Comparison of ENCODE assay signal across 15 cellular contexts in genomic region chr2:119819846-119820245, GRCh38.
DNase-seq lines count a peak whose midpoint lies in the region; ATAC-seq, FAIRE-seq and TF ChIP-seq lines count a peak whose summit lies in the region.
"Had no signal": no experiment of that assay in that cellular context is flagged by ENCODE, and none has a peak within 500 bp of the region (broad histone marks: within the 10 kb centered on the region; RNA-seq: fewer than 3 reads in every experiment).

No MANE protein-coding gene starts in this region.

- peak overlapping the region; percentile 93 for H3K27ac Mint-ChIP-seq in T-helper 17 cell
- H3K27ac Mint-ChIP-seq in mesothelial cell of epicardium: peak overlapping the region; percentile 73
- H3K27ac Mint-ChIP-seq: GM23338 had no signal

- H3K4me1 Mint-ChIP-seq in T-helper 17 cell: peaks cover 36% of the 10 kb centered on the region
- H3K4me1 Mint-ChIP-seq in mesothelial cell of epicardium: peaks cover 13% of the 10 kb centered on the region
- H3K4me1 Mint-ChIP-seq: CD14-positive monocyte had no signal

- no peak for TF ChIP-seq CTCF in left ventricle myocardium inferior (IDR thresholded peaks at IDR 0.05; ENCODE audit: borderline replicate concordance)
- no peak for TF ChIP-seq CTCF in mesothelial cell of epicardium (IDR thresholded peaks at IDR 0.05; ENCODE audit: unreplicated experiment)

- H3K4me3 Mint-ChIP-seq in T-helper 17 cell (no peak overlapping the region), mesothelial cell of epicardium (no peak overlapping the region)
- H3K4me3 Mint-ChIP-seq: CD14-positive monocyte, GM23338 had no signal

- H3K9me3 ChIP-seq in left ventricle myocardium inferior (replicated peaks) (no peaks in the 10 kb centered on the region), T-helper 17 cell (ENCODE audit: control insufficient read depth, low read length, poor library complexity, severe bottlenecking) (no peaks in the 10 kb centered on the region), small intestine (ENCODE audit: control insufficient read depth, low read depth) (no peaks in the 10 kb centered on the region)

- peaks cover 10% of the 10 kb centered on the region for H3K36me3 Mint-ChIP-seq in T-helper 17 cell (ENCODE audit: low read depth)
- H3K36me3 Mint-ChIP-seq in mesothelial cell of epicardium: peaks cover 23% of the 10 kb centered on the region

- H3K36me3 ChIP-seq in left ventricle myocardium inferior: no peaks in the 10 kb centered on the region
- H3K36me3 ChIP-seq in small intestine (ENCODE audit: control insufficient read depth in 2 of 2, insufficient read depth in 2 of 2, low read length in 2 of 2): no peaks in the 10 kb centered on the region

- intact Hi-C loops in left ventricle myocardium inferior (cut with micrococcal nuclease) (loop anchor here (2.0 kb wide), 1 partner anchor 63 kb away; no protein-coding TSS in a partner anchor), Right ventricle myocardium inferior (cut with DNase I) (loop anchor here (10.0 kb wide), 1 partner anchor 355 kb away; no protein-coding TSS in a partner anchor)

- peaks cover 20% of the 10 kb centered on the region for H3K9me3 Mint-ChIP-seq in mesothelial cell of epicardium

- WGBS in small intestine, 3 donors: 94 to 99% (median 95%) methylated on average over 6 of the region's 6 CpGs

- no peak for FAIRE-seq in small intestine (lab: Jason Lieb, UNC)

- DNase-seq in left ventricle myocardium inferior (no peak), Right ventricle myocardium inferior (ENCODE audit: missing footprints) (no peak), T-helper 17 cell (no peak), mesothelial cell of epicardium (ENCODE audit: low spot score in 2 of 2, unreplicated experiment in 2 of 2) (no peak), germinal center (ENCODE audit: low spot score) (no peak), NCI-H524 treated with DMSO at 0.1 percent for 48 hours (lab: John Stamatoyannopoulos, UW) (no peak), small intestine (no peak)
- DNase-seq: DMS53, NCI-H1092, NCI-H1694 treated with DMSO at 0.1 percent for 48 hours, NCI-H748 treated with DMSO at 0.1 percent for 48 hours had no signal

- H3K4me1 ChIP-seq in left ventricle myocardium inferior (peaks cover 18% of the 10 kb centered on the region), small intestine (ENCODE audit: control insufficient read depth in 2 of 2, insufficient read depth in 1 of 2, low read depth in 1 of 2, low read length in 1 of 2) (no peaks in the 10 kb centered on the region)

- ATAC-seq in Right ventricle myocardium inferior (no peak), T-helper 17 cell (no peak), HG03159 (IDR thresholded peaks at IDR 0.05; ENCODE audit: unreplicated experiment) (no peak)

- no peaks in the 10 kb centered on the region for H3K27me3 ChIP-seq in left ventricle myocardium inferior (ENCODE audit: low read depth)
- no peaks in the 10 kb centered on the region for H3K27me3 ChIP-seq in small intestine (ENCODE audit: control insufficient read depth in 2 of 2, insufficient read depth in 2 of 2, low read length in 2 of 2)

- H3K27me3 Mint-ChIP-seq in T-helper 17 cell (no peaks in the 10 kb centered on the region), mesothelial cell of epicardium (ENCODE audit: low read depth) (no peaks in the 10 kb centered on the region)

- H3K27ac ChIP-seq in left ventricle myocardium inferior (replicated peaks) (peak overlapping the region; percentile 49), small intestine (ENCODE audit: low read depth in 1 of 2, low read length in 1 of 2) (no peak overlapping the region)
- H3K27ac ChIP-seq: KMS-11 had no signal

- no peak overlapping the region for H3K4me3 ChIP-seq in left ventricle myocardium inferior
- H3K4me3 ChIP-seq in small intestine (ENCODE audit: low read depth in 1 of 2, low read length in 2 of 2): no peak overlapping the region
- H3K4me3 ChIP-seq: GM23338 had no signal
